ENCODE assay signal across 2 cellular contexts in genomic region chr11:728901-729491, GRCh38.
TF ChIP-seq lines count a peak whose summit lies in the region.

No MANE protein-coding gene starts in this region.

TF ChIP-seq in SK-N-SH, 30 proteins besides CTCF, POLR2A, EP300 and RAD21 (continued from another document):
- TF ChIP-seq ZBTB33 (IDR thresholded peaks at IDR 0.05; ENCODE audit: borderline replicate concordance, low read depth) (no peak), RFX5 (IDR thresholded peaks at IDR 0.05; ENCODE audit: low read length) (no peak), SMC3 (IDR thresholded peaks at IDR 0.05; ENCODE audit: low read depth, low read length) (no peak), POLR2AphosphoS5 (IDR thresholded peaks at IDR 0.05; ENCODE audit: low read depth, low read length) (no peak), TEAD4 (IDR thresholded peaks at IDR 0.05; ENCODE audit: borderline replicate concordance, insufficient read depth) (no peak), FOXM1 (IDR thresholded peaks at IDR 0.05; ENCODE audit: low read depth) (no peak)

TF ChIP-seq in SK-N-SH treated with all-trans-retinoic acid at 6 μM for 48 hours, 23 proteins besides CTCF, POLR2A, EP300 and RAD21 (continued from another document):
- TF ChIP-seq TOX (CRISPR knock-in tag; IDR thresholded peaks at IDR 0.05; ENCODE audit: borderline replicate concordance) (no peak), POU6F1 (CRISPR knock-in tag; IDR thresholded peaks at IDR 0.05; ENCODE audit: borderline replicate concordance, low read depth) (no peak), SNAI2 (CRISPR knock-in tag; IDR thresholded peaks at IDR 0.05) (no peak), ZFP3 (CRISPR knock-in tag; IDR thresholded peaks at IDR 0.05) (no peak), PATZ1 (CRISPR knock-in tag; IDR thresholded peaks at IDR 0.05; ENCODE audit: borderline replicate concordance) (no peak), ISL1 (CRISPR knock-in tag; IDR thresholded peaks at IDR 0.05) (no peak)
